ENCODE assay signal across 1 cellular context in the genomic region with DNA sequence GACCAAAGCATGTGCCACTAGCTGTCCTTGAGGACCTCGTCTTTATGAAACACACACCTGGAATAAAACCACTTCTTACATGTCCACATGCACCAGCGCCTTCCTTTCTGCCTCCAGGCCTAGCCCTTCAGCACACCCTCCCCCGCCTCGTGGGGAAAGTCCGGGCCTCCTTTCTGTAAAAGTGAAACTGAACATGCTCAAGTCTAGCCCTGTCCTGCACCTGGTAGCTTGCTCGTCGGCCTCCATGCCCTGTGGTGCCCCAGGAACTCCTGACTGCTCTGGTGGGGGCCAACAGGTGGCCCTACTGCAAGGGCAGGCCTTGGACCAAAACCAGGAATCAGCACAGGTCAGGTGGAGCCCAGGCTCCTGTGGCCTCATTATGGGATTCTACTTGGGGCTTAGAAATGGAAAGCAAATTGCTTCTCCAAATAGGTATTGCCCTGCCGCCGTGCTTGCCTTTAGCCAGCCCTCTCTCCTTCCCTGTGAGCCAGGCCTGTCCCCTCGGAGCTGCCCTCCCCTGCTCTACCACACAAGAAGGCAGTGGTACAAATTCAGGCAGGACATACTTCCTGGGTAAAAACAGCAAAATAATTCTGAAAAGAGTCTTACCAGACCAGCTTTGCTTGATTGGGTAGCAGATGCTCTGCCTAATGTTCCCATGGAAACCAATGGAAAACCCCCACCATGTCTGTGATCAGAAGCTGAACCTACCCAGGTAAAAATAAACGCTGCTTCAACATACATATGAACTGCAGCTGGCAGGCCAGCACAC.
TF ChIP-seq lines count a peak whose summit lies in the region.

No MANE protein-coding gene starts in this region.

TF ChIP-seq in IMR-90, 13 proteins besides CTCF, POLR2A, EP300 and RAD21 (continued from another document):
- TF ChIP-seq MAFK (IDR thresholded peaks at IDR 0.05; ENCODE audit: low read depth, low read length): no peak
- TF ChIP-seq MAZ (IDR thresholded peaks at IDR 0.05; ENCODE audit: borderline replicate concordance, low read depth, low read length): no peak
- TF ChIP-seq, protein P1, sequence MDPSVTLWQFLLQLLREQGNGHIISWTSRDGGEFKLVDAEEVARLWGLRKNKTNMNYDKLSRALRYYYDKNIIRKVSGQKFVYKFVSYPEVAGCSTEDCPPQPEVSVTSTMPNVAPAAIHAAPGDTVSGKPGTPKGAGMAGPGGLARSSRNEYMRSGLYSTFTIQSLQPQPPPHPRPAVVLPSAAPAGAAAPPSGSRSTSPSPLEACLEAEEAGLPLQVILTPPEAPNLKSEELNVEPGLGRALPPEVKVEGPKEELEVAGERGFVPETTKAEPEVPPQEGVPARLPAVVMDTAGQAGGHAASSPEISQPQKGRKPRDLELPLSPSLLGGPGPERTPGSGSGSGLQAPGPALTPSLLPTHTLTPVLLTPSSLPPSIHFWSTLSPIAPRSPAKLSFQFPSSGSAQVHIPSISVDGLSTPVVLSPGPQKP (IDR thresholded peaks at IDR 0.05; ENCODE audit: borderline replicate concordance, low read depth, low read length): no peak
- TF ChIP-seq, protein P2, sequence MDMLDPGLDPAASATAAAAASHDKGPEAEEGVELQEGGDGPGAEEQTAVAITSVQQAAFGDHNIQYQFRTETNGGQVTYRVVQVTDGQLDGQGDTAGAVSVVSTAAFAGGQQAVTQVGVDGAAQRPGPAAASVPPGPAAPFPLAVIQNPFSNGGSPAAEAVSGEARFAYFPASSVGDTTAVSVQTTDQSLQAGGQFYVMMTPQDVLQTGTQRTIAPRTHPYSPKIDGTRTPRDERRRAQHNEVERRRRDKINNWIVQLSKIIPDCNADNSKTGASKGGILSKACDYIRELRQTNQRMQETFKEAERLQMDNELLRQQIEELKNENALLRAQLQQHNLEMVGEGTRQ (IDR thresholded peaks at IDR 0.05; ENCODE audit: low read depth, low read length): no peak
- no peak for TF ChIP-seq RFX5 (IDR thresholded peaks at IDR 0.05; ENCODE audit: low read depth, low read length)
- TF ChIP-seq FOS (IDR thresholded peaks at IDR 0.05; ENCODE audit: low read depth, low read length): no peak
- no peak for TF ChIP-seq SMC3 (IDR thresholded peaks at IDR 0.05; ENCODE audit: low read depth, low read length)
- no peak for TF ChIP-seq RCOR1 (IDR thresholded peaks at IDR 0.05; ENCODE audit: insufficient replicate concordance, low read length)
- TF ChIP-seq NFE2L2 (IDR thresholded peaks at IDR 0.05; ENCODE audit: low read depth, low read length): no peak
- no peak for TF ChIP-seq BHLHE40 (IDR thresholded peaks at IDR 0.05; ENCODE audit: low read depth, low read length)
- no peak for TF ChIP-seq MXI1 (IDR thresholded peaks at IDR 0.05; ENCODE audit: borderline replicate concordance, low read depth, low read length)
- no peak for TF ChIP-seq CHD1 (IDR thresholded peaks at IDR 0.05; ENCODE audit: low read depth, low read length)
